8 cellular contexts compared by ENCODE assay signal in genomic region chr11:60841797-60842687, GRCh38. TPM values are rescaled to one million over a fixed set of nuclear protein-coding genes. Genes with fewer than 3 reads are reported as not detected.
DNase-seq lines count a peak whose midpoint lies in the region; ATAC-seq and TF ChIP-seq lines count a peak whose summit lies in the region.

Gene CCDC86, plus strand, starts transcription at chr11:60842113. Its CDS starts 12 bp downstream, at chr11:60842125.

- H3K4me2 ChIP-seq in DOHH2 (ENCODE audit: low read length) (peak within 1 kb of the TSS; percentile 87), Karpas-422 (ENCODE audit: low read depth, low read length, poor library complexity, severe bottlenecking) (peak within 1 kb of the TSS; percentile 83)

- H3F3A ChIP-seq in DOHH2 (ENCODE audit: control insufficient read depth, insufficient read depth) = no peaks in the 10 kb centered on the region

- H4K20me1 ChIP-seq in DOHH2 (ENCODE audit: control insufficient read depth, insufficient read depth, low read depth, low read length) (peaks cover 6% of the 10 kb centered on the region; the same call in 1 of the 2 replicates), Karpas-422 (ENCODE audit: insufficient read depth, low read depth, low read length) (peaks cover 13% of the 10 kb centered on the region; the same call in 1 of the 2 replicates)

- peak within 1 kb of the TSS; percentile 90 for H3K4me3 Mint-ChIP-seq in activated T-helper 2 cell treated with anti-CD3 and anti-CD28 coated beads, Interferon-gamma antibody, Interleukin-2, Interleukin-4, amounts not matched to agents 10 μg/mL and 5 μg/mL and 100 μg/mL, durations not matched to agents 14 hours and 24 hours and 36 hours (ENCODE audit: low read depth)
- peak within 1 kb of the TSS; percentile 89 to 95 (median 91) for H3K4me3 Mint-ChIP-seq in naive thymus-derived CD4-positive, alpha-beta T cell
- peak within 1 kb of the TSS; percentile 90 for H3K4me3 Mint-ChIP-seq in stimulated activated memory B cell treated with anti-CD40 and anti-IgM and Interleukin-4, amounts not matched to agents 10 μg/mL and 1 μg/mL and 100 μg/mL, for 72 hours

- H3K27ac ChIP-seq in DOHH2 (ENCODE audit: low read depth, low read length) = 0 out of 2 replicates have a peak within 1 kb of the TSS, but pooled peaks have one; percentile 3
- peak within 1 kb of the TSS; percentile 14; the same call in 1 of the 2 replicates for H3K27ac ChIP-seq in Karpas-422 (ENCODE audit: low read length)
- peak within 1 kb of the TSS; percentile 67 for H3K27ac ChIP-seq in RWPE1
- H3K27ac ChIP-seq in naive thymus-derived CD4-positive, alpha-beta T cell (ENCODE audit: low read depth, low read length) = peak within 1 kb of the TSS; percentile 78

- POLR2A ChIA-PET in RWPE1 (lab: Yijun Ruan, JAX; ENCODE audit: low non-redundant PET) = no interaction called here
- POLR2A ChIA-PET in naive thymus-derived CD4-positive, alpha-beta T cell (lab: Charles Lee) = interaction anchor here (0.8 to 1.2 kb wide), 2 partner anchors 64 to 200 kb away, joined by 3 to 6 read pairs; partner anchors contain the start of gene PRPF19

- no peaks in the 10 kb centered on the region for H3K9me2 ChIP-seq in DOHH2 (replicated peaks; ENCODE audit: control insufficient read depth, low read length)
- no peaks in the 10 kb centered on the region for H3K9me2 ChIP-seq in Karpas-422 (replicated peaks; ENCODE audit: insufficient read depth, low read length)

- H3K4me3 ChIP-seq in DOHH2 (ENCODE audit: low read length) (peak within 1 kb of the TSS; percentile 84), Karpas-422 (ENCODE audit: low read length) (peak within 1 kb of the TSS; percentile 96), fibroblast of mammary gland (ENCODE audit: control insufficient read depth, low read depth, low read length) (peak within 1 kb of the TSS; percentile 75)
- H3K4me3 ChIP-seq in naive thymus-derived CD4-positive, alpha-beta T cell (ENCODE audit: low read length) = peak within 1 kb of the TSS; percentile 93

- peak within 1 kb of the TSS; percentile 88 for H3K27ac Mint-ChIP-seq in activated T-helper 2 cell treated with anti-CD3 and anti-CD28 coated beads, Interferon-gamma antibody, Interleukin-2, Interleukin-4, amounts not matched to agents 10 μg/mL and 5 μg/mL and 100 μg/mL, durations not matched to agents 14 hours and 24 hours and 36 hours
- peak within 1 kb of the TSS; percentile 87 to 99 (median 95) for H3K27ac Mint-ChIP-seq in naive thymus-derived CD4-positive, alpha-beta T cell
- peak within 1 kb of the TSS; percentile 86 for H3K27ac Mint-ChIP-seq in stimulated activated memory B cell treated with anti-CD40 and anti-IgM and Interleukin-4, amounts not matched to agents 10 μg/mL and 1 μg/mL and 100 μg/mL, for 72 hours

- TF ChIP-seq CTCF in DOHH2 (IDR thresholded peaks at IDR 0.05; ENCODE audit: low read depth, low read length, poor library complexity, severe bottlenecking) (no peak), RWPE1 (conservative IDR thresholded peaks at IDR 0.05; ENCODE audit: low read depth) (no peak), fibroblast of mammary gland (conservative IDR thresholded peaks at IDR 0.05; ENCODE audit: control insufficient read depth, insufficient read depth, low read depth, low read length) (no peak)

- H3K27me3 ChIP-seq in DOHH2 (ENCODE audit: control insufficient read depth, low read length) (no peaks in the 10 kb centered on the region), Karpas-422 (ENCODE audit: low read length) (no peaks in the 10 kb centered on the region)
- H3K27me3 ChIP-seq in naive thymus-derived CD4-positive, alpha-beta T cell (ENCODE audit: control insufficient read depth in 2 of 2, insufficient read depth in 2 of 2, low read length in 2 of 2) = no peaks in the 10 kb centered on the region

- peak; percentile 68 for ATAC-seq in GM21825 (IDR thresholded peaks at IDR 0.05; ENCODE audit: unreplicated experiment)
- peak; percentile 99 for ATAC-seq in naive thymus-derived CD4-positive, alpha-beta T cell
- peak; percentile 94 for ATAC-seq in stimulated activated memory B cell treated with anti-CD40 and anti-IgM and Interleukin-4, amounts not matched to agents 10 μg/mL and 1 μg/mL and 100 μg/mL, for 72 hours

- H3K36me3 Mint-ChIP-seq in activated T-helper 2 cell treated with anti-CD3 and anti-CD28 coated beads, Interferon-gamma antibody, Interleukin-2, Interleukin-4, amounts not matched to agents 10 μg/mL and 5 μg/mL and 100 μg/mL, durations not matched to agents 14 hours and 24 hours and 36 hours (ENCODE audit: low read depth) = peaks cover 27% of the 10 kb centered on the region
- peaks cover 0 to 8% (median 2%) of the 10 kb centered on the region in 5 donors for H3K36me3 Mint-ChIP-seq in naive thymus-derived CD4-positive, alpha-beta T cell
- peaks cover 9% of the 10 kb centered on the region for H3K36me3 Mint-ChIP-seq in stimulated activated memory B cell treated with anti-CD40 and anti-IgM and Interleukin-4, amounts not matched to agents 10 μg/mL and 1 μg/mL and 100 μg/mL, for 72 hours

- H3K4me1 Mint-ChIP-seq in activated T-helper 2 cell treated with anti-CD3 and anti-CD28 coated beads, Interferon-gamma antibody, Interleukin-2, Interleukin-4, amounts not matched to agents 10 μg/mL and 5 μg/mL and 100 μg/mL, durations not matched to agents 14 hours and 24 hours and 36 hours (ENCODE audit: low read depth) = peaks cover 44% of the 10 kb centered on the region
- H3K4me1 Mint-ChIP-seq in naive thymus-derived CD4-positive, alpha-beta T cell = peaks cover 31 to 49% (median 44%) of the 10 kb centered on the region in 7 donors
- H3K4me1 Mint-ChIP-seq in stimulated activated memory B cell treated with anti-CD40 and anti-IgM and Interleukin-4, amounts not matched to agents 10 μg/mL and 1 μg/mL and 100 μg/mL, for 72 hours = peaks cover 44% of the 10 kb centered on the region

- H3K9ac ChIP-seq in Karpas-422 (ENCODE audit: low read length) = peak within 1 kb of the TSS; percentile 84

- peaks cover 57% of the 10 kb centered on the region for H3K79me2 ChIP-seq in DOHH2 (ENCODE audit: control insufficient read depth, low read length)
- peaks cover 48% of the 10 kb centered on the region for H3K79me2 ChIP-seq in Karpas-422 (ENCODE audit: low read length)

- intact Hi-C loops in activated T-helper 2 cell treated with anti-CD3 and anti-CD28 coated beads, Interferon-gamma antibody, Interleukin-2, Interleukin-4, amounts not matched to agents 10 μg/mL and 5 μg/mL and 100 μg/mL, durations not matched to agents 14 hours and 24 hours and 36 hours (cut with micrococcal nuclease) = loop anchor here (2.0 kb wide), 1 partner anchor 63 kb away; no protein-coding TSS in a partner anchor
- intact Hi-C loops in naive thymus-derived CD4-positive, alpha-beta T cell (cut with micrococcal nuclease) = loop anchor here (1.0 to 5.0 kb wide), 12 partner anchors 11 to 1280 kb away; partner anchors contain the start of genes CYB561A3 (in 2 of the 2), PRPF19 (in 2 of the 2), VPS37C (in 2 of the 2) and DDB1 (in 1 of the 2)

- CTCF ChIA-PET in RWPE1 (lab: Yijun Ruan, JAX) = interaction anchor here (1.9 to 3.6 kb wide), 2 partner anchors 11 kb away, joined by 8 to 14 read pairs; no protein-coding TSS in a partner anchor
- CTCF ChIA-PET in naive thymus-derived CD4-positive, alpha-beta T cell (lab: Charles Lee) = interaction anchor here (1.0 to 1.7 kb wide), 2 partner anchors 11 to 12 kb away, joined by 4 to 10 read pairs; no protein-coding TSS in a partner anchor

- no peaks in the 10 kb centered on the region for H3K27me3 Mint-ChIP-seq in activated T-helper 2 cell treated with anti-CD3 and anti-CD28 coated beads, Interferon-gamma antibody, Interleukin-2, Interleukin-4, amounts not matched to agents 10 μg/mL and 5 μg/mL and 100 μg/mL, durations not matched to agents 14 hours and 24 hours and 36 hours (ENCODE audit: low read depth)
- peaks cover 0 to 2% (median 0%) of the 10 kb centered on the region in 5 donors for H3K27me3 Mint-ChIP-seq in naive thymus-derived CD4-positive, alpha-beta T cell
- H3K27me3 Mint-ChIP-seq in stimulated activated memory B cell treated with anti-CD40 and anti-IgM and Interleukin-4, amounts not matched to agents 10 μg/mL and 1 μg/mL and 100 μg/mL, for 72 hours = no peaks in the 10 kb centered on the region

- H3K9me3 ChIP-seq in DOHH2 (ENCODE audit: control insufficient read depth, insufficient read depth, low read length) = no peaks in the 10 kb centered on the region
- H3K9me3 ChIP-seq in Karpas-422 (ENCODE audit: low read length) = no peaks in the 10 kb centered on the region
- no peaks in the 10 kb centered on the region for H3K9me3 ChIP-seq in naive thymus-derived CD4-positive, alpha-beta T cell (ENCODE audit: control insufficient read depth in 2 of 3, low read length in 3 of 3)

- peaks cover 31% of the 10 kb centered on the region for H3K4me1 ChIP-seq in DOHH2 (ENCODE audit: control insufficient read depth, low read length)
- H3K4me1 ChIP-seq in Karpas-422 (ENCODE audit: low read length) = peaks cover 33% of the 10 kb centered on the region
- H3K4me1 ChIP-seq in naive thymus-derived CD4-positive, alpha-beta T cell (ENCODE audit: control insufficient read depth in 2 of 2, insufficient read depth in 2 of 2, low read length in 2 of 2) = peaks cover 26 to 35% of the 10 kb centered on the region in 2 donors

- H2AFZ ChIP-seq in Karpas-422 (ENCODE audit: low read length) = peak within 1 kb of the TSS; percentile 89

- peaks cover 35% of the 10 kb centered on the region for H3K36me3 ChIP-seq in DOHH2 (ENCODE audit: control insufficient read depth, low read length)
- peaks cover 9% of the 10 kb centered on the region for H3K36me3 ChIP-seq in Karpas-422 (ENCODE audit: insufficient read depth, low read length)
- H3K36me3 ChIP-seq in naive thymus-derived CD4-positive, alpha-beta T cell (ENCODE audit: control insufficient read depth in 2 of 3, insufficient read depth in 3 of 3, low read length in 3 of 3) = peaks cover 0 to 4% (median 0%) of the 10 kb centered on the region in 3 experiments

- H3K9me3 Mint-ChIP-seq in activated T-helper 2 cell treated with anti-CD3 and anti-CD28 coated beads, Interferon-gamma antibody, Interleukin-2, Interleukin-4, amounts not matched to agents 10 μg/mL and 5 μg/mL and 100 μg/mL, durations not matched to agents 14 hours and 24 hours and 36 hours = no peaks in the 10 kb centered on the region
- peaks cover 0 to 7% (median 0%) of the 10 kb centered on the region in 11 donors for H3K9me3 Mint-ChIP-seq in naive thymus-derived CD4-positive, alpha-beta T cell
- no peaks in the 10 kb centered on the region for H3K9me3 Mint-ChIP-seq in stimulated activated memory B cell treated with anti-CD40 and anti-IgM and Interleukin-4, amounts not matched to agents 10 μg/mL and 1 μg/mL and 100 μg/mL, for 72 hours

- DNase-seq in Karpas-422 = peak; percentile 98
- peak; percentile 100 for DNase-seq in RWPE1 (ENCODE audit: low spot score)
- DNase-seq in activated T-helper 2 cell treated with anti-CD3 and anti-CD28 coated beads, Interferon-gamma antibody, Interleukin-2, Interleukin-4, amounts not matched to agents 10 μg/mL and 5 μg/mL and 100 μg/mL, durations not matched to agents 14 hours and 24 hours and 36 hours (ENCODE audit: low spot score) = peak; percentile 97
- peak; percentile 96 for DNase-seq in fibroblast of mammary gland (ENCODE audit: low read depth)
- DNase-seq in naive thymus-derived CD4-positive, alpha-beta T cell = peak; percentile 96 to 100 (median 99)

RNA-seq across cellular contexts. Expression of gene CCDC86, which starts in this region (rescaled TPM):
- 10.4 and 21.2 TPM in 2 replicates for total RNA-seq in Karpas-422 (2014; rRNA removed; shearing (Covaris generic); ENCODE audit: low replicate concordance)
- 56.7 and 57.2 TPM in 2 replicates for total RNA-seq in activated T-helper 2 cell treated with anti-CD3 and anti-CD28 coated beads, Interferon-gamma antibody, Interleukin-2, Interleukin-4, amounts not matched to agents 10 μg/mL and 5 μg/mL and 100 μg/mL, durations not matched to agents 14 hours and 24 hours and 36 hours
- 10 to 100 TPM in 4 of 5 experiments, 1 to 10 TPM in 1; 9.1 to 26.2 (median 11.6) TPM for total RNA-seq in naive thymus-derived CD4-positive, alpha-beta T cell
- 10 to 100 TPM; 12.4 to 21.1 TPM for polyA plus RNA-seq in naive thymus-derived CD4-positive, alpha-beta T cell

Comparison
In these comparisons a context has a peak if more than half of its experiments do, and no peak if none do; other contexts are left out.
1. Peak in every context shown above with its lines: DNase-seq, ATAC-seq, H3K4me3 ChIP-seq and H3K27ac ChIP-seq.
2. H3K27ac ChIP-seq: peak in every context shown above with its lines; median percentile 78 in naive thymus-derived CD4-positive, alpha-beta T cell; 67 in RWPE1; 14 in Karpas-422; 3 in DOHH2.